In genomic region chr5:143396353-143396940, GRCh38 we compare ENCODE assay signal across 8 cellular contexts. TPM values are rescaled to one million over a fixed set of nuclear protein-coding genes. Genes with fewer than 3 reads are reported as not detected.
DNase-seq lines count a peak whose midpoint lies in the region; ATAC-seq, FAIRE-seq and TF ChIP-seq lines count a peak whose summit lies in the region.

No MANE protein-coding gene starts in this region.

- ATAC-seq in A549 (no peak), GM18505 (IDR thresholded peaks at IDR 0.05; ENCODE audit: unreplicated experiment) (peak; percentile 32), HG03280 (IDR thresholded peaks at IDR 0.05; ENCODE audit: unreplicated experiment) (no peak)

- peaks cover 42% of the 10 kb centered on the region for H3K36me3 Mint-ChIP-seq in activated T-helper 1 cell treated with anti-CD3 and anti-CD28 coated beads, Interleukin-12 subunit alpha, Interleukin-12 subunit beta, Interleukin-2, Interleukin-4 antibody, amounts not matched to agents 30 ng/mL and 10 ng/mL and 1 ng/mL, durations not matched to agents 14 hours and 24 hours and 36 hours (ENCODE audit: low read depth)
- peaks cover 15 to 24% (median 20%) of the 10 kb centered on the region in 3 donors for H3K36me3 Mint-ChIP-seq in immature natural killer cell

- CTCF ChIA-PET in A549 (lab: Yijun Ruan, JAX) (interaction anchor here (1.3 to 1.7 kb wide), 2 partner anchors 429 to 745 kb away, joined by 4 read pairs; no protein-coding TSS in a partner anchor), RWPE1 (lab: Yijun Ruan, JAX) (interaction anchor here (0.6 kb wide), 2 partner anchors 55 to 408 kb away, joined by 3 to 4 read pairs; no protein-coding TSS in a partner anchor)

- H3K4me1 ChIP-seq in A549, result peaks cover 41% of the 10 kb centered on the region

- H3K27me3 Mint-ChIP-seq in activated T-helper 1 cell treated with anti-CD3 and anti-CD28 coated beads, Interleukin-12 subunit alpha, Interleukin-12 subunit beta, Interleukin-2, Interleukin-4 antibody, amounts not matched to agents 30 ng/mL and 10 ng/mL and 1 ng/mL, durations not matched to agents 14 hours and 24 hours and 36 hours (ENCODE audit: insufficient read depth), result no peaks in the 10 kb centered on the region
- peaks cover 0 to 2% (median 0%) of the 10 kb centered on the region in 3 donors for H3K27me3 Mint-ChIP-seq in immature natural killer cell (ENCODE audit: low read depth in 3 of 3)

- H3K4me3 ChIP-seq in A549, result peak overlapping the region; percentile 86

- H3K27ac Mint-ChIP-seq in activated T-helper 1 cell treated with anti-CD3 and anti-CD28 coated beads, Interleukin-12 subunit alpha, Interleukin-12 subunit beta, Interleukin-2, Interleukin-4 antibody, amounts not matched to agents 30 ng/mL and 10 ng/mL and 1 ng/mL, durations not matched to agents 14 hours and 24 hours and 36 hours, result no peak overlapping the region
- H3K27ac Mint-ChIP-seq in immature natural killer cell, result peak overlapping the region in 5 of 6 donors; percentile 12 to 66 (median 59)

- peak; percentile 36 for FAIRE-seq in A549 (lab: Jason Lieb, UNC)

- intact Hi-C loops in activated T-helper 1 cell treated with anti-CD3 and anti-CD28 coated beads, Interleukin-12 subunit alpha, Interleukin-12 subunit beta, Interleukin-2, Interleukin-4 antibody, amounts not matched to agents 30 ng/mL and 10 ng/mL and 1 ng/mL, durations not matched to agents 14 hours and 24 hours and 36 hours (cut with micrococcal nuclease), result loop anchor here (1.0 to 5.0 kb wide), 2 partner anchors 9 to 84 kb away; no protein-coding TSS in a partner anchor

- H3K4me1 Mint-ChIP-seq in activated T-helper 1 cell treated with anti-CD3 and anti-CD28 coated beads, Interleukin-12 subunit alpha, Interleukin-12 subunit beta, Interleukin-2, Interleukin-4 antibody, amounts not matched to agents 30 ng/mL and 10 ng/mL and 1 ng/mL, durations not matched to agents 14 hours and 24 hours and 36 hours (ENCODE audit: low read depth), result peaks cover 88% of the 10 kb centered on the region
- H3K4me1 Mint-ChIP-seq in immature natural killer cell, result peaks cover 93 to 96% of the 10 kb centered on the region in 2 donors

- no peak for TF ChIP-seq RAD21 in A549 (conservative IDR thresholded peaks at IDR 0.05 in 1 of 2, IDR thresholded peaks at IDR 0.05 in 1 of 2)

- H3K4me3 Mint-ChIP-seq in activated T-helper 1 cell treated with anti-CD3 and anti-CD28 coated beads, Interleukin-12 subunit alpha, Interleukin-12 subunit beta, Interleukin-2, Interleukin-4 antibody, amounts not matched to agents 30 ng/mL and 10 ng/mL and 1 ng/mL, durations not matched to agents 14 hours and 24 hours and 36 hours, result peak overlapping the region; percentile 72
- H3K4me3 Mint-ChIP-seq in immature natural killer cell, result peak overlapping the region; percentile 91 to 95 (median 93)

- H3K4me2 ChIP-seq in A549, result peak overlapping the region; percentile 88

- POLR2A ChIA-PET in A549 (lab: Yijun Ruan, JAX), result interaction anchor here (1.0 to 1.3 kb wide), 2 partner anchors 19 to 197 kb away, joined by 3 to 4 read pairs; no protein-coding TSS in a partner anchor
- POLR2A ChIA-PET in RWPE1 (lab: Yijun Ruan, JAX; ENCODE audit: low non-redundant PET), result no interaction called here

- H3K27ac ChIP-seq in A549, result peak overlapping the region; percentile 66 to 96; a peak in 5 of 6 replicates
- H3K27ac ChIP-seq in RWPE1, result no peak overlapping the region

- DNase-seq in A549 (ENCODE audit: low read depth in 1 of 2, low spot score in 1 of 2) (no peak), immature natural killer cell (no peak), NCI-H1930 (lab: John Stamatoyannopoulos, UW) (no peak), RWPE1 (ENCODE audit: low spot score) (no peak)
- no peak for DNase-seq in activated T-helper 1 cell treated with anti-CD3 and anti-CD28 coated beads, Interleukin-12 subunit alpha, Interleukin-12 subunit beta, Interleukin-2, Interleukin-4 antibody, amounts not matched to agents 30 ng/mL and 10 ng/mL and 1 ng/mL, durations not matched to agents 14 hours and 24 hours and 36 hours (ENCODE audit: low spot score)
- DNase-seq in effector CD8-positive, alpha-beta T cell (lab: John Stamatoyannopoulos, UW), result no peak

- TF ChIP-seq CTCF in A549 (IDR thresholded peaks at IDR 0.05) (no peak), RWPE1 (conservative IDR thresholded peaks at IDR 0.05; ENCODE audit: low read depth) (no peak)

- 1% methylated on average over 5 of the region's 5 CpGs for WGBS in A549 (ENCODE audit: missing lambda C conversion rate)

- TF ChIP-seq POLR2A in A549 (IDR thresholded peaks at IDR 0.05; ENCODE audit: low read length) (no peak), GM18505 (IDR thresholded peaks at IDR 0.05; ENCODE audit: borderline replicate concordance, extremely low read depth, insufficient read depth, insufficient read length) (no peak)

- H3K9me3 Mint-ChIP-seq in activated T-helper 1 cell treated with anti-CD3 and anti-CD28 coated beads, Interleukin-12 subunit alpha, Interleukin-12 subunit beta, Interleukin-2, Interleukin-4 antibody, amounts not matched to agents 30 ng/mL and 10 ng/mL and 1 ng/mL, durations not matched to agents 14 hours and 24 hours and 36 hours, result no peaks in the 10 kb centered on the region
- H3K9me3 Mint-ChIP-seq in immature natural killer cell, result no peaks in the 10 kb centered on the region

- no peaks in the 10 kb centered on the region for H3K9me3 ChIP-seq in A549

- no peak for TF ChIP-seq EP300 in A549 (IDR thresholded peaks at IDR 0.05)

TF ChIP-seq in A549, 52 proteins besides CTCF, POLR2A, EP300 and RAD21:
- TF ChIP-seq MYC (IDR thresholded peaks at IDR 0.05; ENCODE audit: borderline replicate concordance, low read length) (no peak), ELK1 (IDR thresholded peaks at IDR 0.05; ENCODE audit: low read depth, low read length) (no peak), E2F6 (IDR thresholded peaks at IDR 0.05; ENCODE audit: borderline replicate concordance, low read depth) (no peak), JUNB (IDR thresholded peaks at IDR 0.05) (no peak), HOXB5 (CRISPR knock-in tag; IDR thresholded peaks at IDR 0.05) (no peak), HOXA7 (CRISPR knock-in tag; IDR thresholded peaks at IDR 0.05) (no peak), ZNF302 (CRISPR knock-in tag; IDR thresholded peaks at IDR 0.05) (no peak), BHLHE40 (IDR thresholded peaks at IDR 0.05; ENCODE audit: low read depth, low read length) (no peak), TP53 (CRISPR knock-in tag; IDR thresholded peaks at IDR 0.05) (no peak), CHD4 (IDR thresholded peaks at IDR 0.05; ENCODE audit: borderline replicate concordance) (no peak), POLR2AphosphoS2 (conservative IDR thresholded peaks at IDR 0.05; ENCODE audit: low read length) (no peak)

RNA-seq across cellular contexts. Expression of gene NR3C1, which starts 7.0 kb away (rescaled TPM):
- polyA plus RNA-seq in A549 (2011; rRNA removed) (73.0 and 79.5 TPM in 2 replicates), A549 (2017; fragmentation: RNase III; extraction: RNeasy Plus Mini Kit Qiagen cat#74134 plus additional on column Dnase treatment) (46.5 to 48.8 TPM (median 48.2 TPM) in 3 replicates), immature natural killer cell (100 to 1,000 TPM in 1 of 3 donors, 10 to 100 TPM in 2; 87.3 to 142 (median 92.6) TPM)
- 14.9 and 18.7 TPM in 2 replicates for polyA plus RNA-seq in A549 (2012; cell fraction: cytosol; rRNA removed)
- 10.0 and 13.8 TPM in 2 replicates for polyA plus RNA-seq in A549 (2012; cell fraction: nucleus; rRNA removed)
- 82.2 and 84.0 TPM in 2 replicates for polyA minus RNA-seq in A549 (2011; rRNA and poly(A)+ RNA removed)
- 62.7 TPM in 2 replicates for total RNA-seq in activated T-helper 1 cell treated with anti-CD3 and anti-CD28 coated beads, Interleukin-12 subunit alpha, Interleukin-12 subunit beta, Interleukin-2, Interleukin-4 antibody, amounts not matched to agents 30 ng/mL and 10 ng/mL and 1 ng/mL, durations not matched to agents 14 hours and 24 hours and 36 hours
